Comparison of ENCODE assay signal across 9 cellular contexts in the genomic region with DNA sequence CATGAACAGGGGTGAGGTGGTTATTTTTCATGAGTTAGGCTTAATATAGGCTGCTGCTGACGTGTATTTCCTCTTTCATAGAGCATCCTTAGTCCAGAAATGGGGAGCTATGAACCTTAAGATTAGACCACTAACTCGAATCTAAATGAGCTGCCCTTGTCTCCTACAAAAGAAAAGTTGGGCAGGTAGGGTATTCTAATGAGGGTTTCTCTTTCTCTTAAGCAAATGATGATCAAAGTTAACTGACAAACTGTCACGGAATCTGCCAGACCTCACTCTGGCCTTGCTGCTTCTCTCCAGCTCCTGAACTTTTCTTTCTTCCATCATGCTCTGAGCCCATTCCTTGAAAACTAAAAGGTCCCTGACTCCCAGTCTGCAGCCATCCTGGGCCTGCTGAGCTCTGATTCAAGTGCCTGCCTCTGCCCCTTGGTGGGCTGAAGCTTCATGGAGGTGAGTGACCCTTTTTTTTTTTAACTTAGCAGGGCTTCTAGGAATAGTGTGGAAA. TPM values are rescaled to one million over a fixed set of nuclear protein-coding genes. Genes with fewer than 3 reads are reported as not detected.
A peak's percentile ranks its signal among the peaks of the same experiment; 100 is the strongest.
DNase-seq lines count a peak whose midpoint lies in the region; ATAC-seq and TF ChIP-seq lines count a peak whose summit lies in the region.
"Had no signal": no experiment of that assay in that cellular context is flagged by ENCODE, and none has a peak within 500 bp of the region (broad histone marks: within the 10 kb centered on the region; RNA-seq: fewer than 3 reads in every experiment).

A gene with protein sequence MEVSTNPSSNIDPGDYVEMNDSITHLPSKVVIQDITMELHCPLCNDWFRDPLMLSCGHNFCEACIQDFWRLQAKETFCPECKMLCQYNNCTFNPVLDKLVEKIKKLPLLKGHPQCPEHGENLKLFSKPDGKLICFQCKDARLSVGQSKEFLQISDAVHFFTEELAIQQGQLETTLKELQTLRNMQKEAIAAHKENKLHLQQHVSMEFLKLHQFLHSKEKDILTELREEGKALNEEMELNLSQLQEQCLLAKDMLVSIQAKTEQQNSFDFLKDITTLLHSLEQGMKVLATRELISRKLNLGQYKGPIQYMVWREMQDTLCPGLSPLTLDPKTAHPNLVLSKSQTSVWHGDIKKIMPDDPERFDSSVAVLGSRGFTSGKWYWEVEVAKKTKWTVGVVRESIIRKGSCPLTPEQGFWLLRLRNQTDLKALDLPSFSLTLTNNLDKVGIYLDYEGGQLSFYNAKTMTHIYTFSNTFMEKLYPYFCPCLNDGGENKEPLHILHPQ (plus strand): TSS at position 268 of the 505 bp plus-strand sequence. CDS start 177 bp downstream, at position 445.

- POLR2A ChIA-PET in activated CD8-positive, alpha-beta memory T cell treated with anti-CD3 and anti-CD28 coated beads for 36 hours (lab: Charles Lee) = interaction anchor here (2.4 to 14.1 kb wide), 4 partner anchors 9 to 76 kb away, joined by 6 to 429 read pairs (median 47); a partner anchor contains a TSS
- POLR2A ChIA-PET in activated CD8-positive, alpha-beta T cell treated with anti-CD3 and anti-CD28 coated beads for 36 hours (lab: Charles Lee) = interaction anchor here (0.8 to 37.9 kb wide), 5 partner anchors 9 to 140 kb away, joined by 3 to 1862 read pairs (median 4); a partner anchor contains a TSS

- TF ChIP-seq POLR2A in right lobe of liver (IDR thresholded peaks at IDR 0.05) = no peak

- intact Hi-C loops in activated CD8-positive, alpha-beta T cell treated with anti-CD3 and anti-CD28 coated beads for 36 hours (cut with micrococcal nuclease) = loop anchor here (5.0 kb wide), 2 partner anchors 144 to 159 kb away; no protein-coding TSS in a partner anchor
- intact Hi-C loops in right lobe of liver (cut with DNase I) = loop anchor here (10.0 kb wide), 1 partner anchor 72 kb away; a partner anchor contains a TSS
- intact Hi-C loops in tibial artery (cut with DNase I; ENCODE audit: low total_unique reads) = loop anchor here (5.0 kb wide), 1 partner anchor 74 kb away; a partner anchor contains a TSS

- WGBS in right lobe of liver (ENCODE audit: insufficient coverage, low coverage, low lambda C conversion rate, missing lambda C conversion rate) = 71% methylated on average over 3 of the region's 3 CpGs

- H3K4me1 Mint-ChIP-seq in activated CD8-positive, alpha-beta T cell treated with anti-CD3 and anti-CD28 coated beads for 36 hours (ENCODE audit: low read depth) = peaks cover 67% of the 10 kb centered on the region

- H3K4me3 ChIP-seq in right lobe of liver = no peak within 1 kb of the TSS
- no peak within 1 kb of the TSS for H3K4me3 ChIP-seq in tibial artery

- TF ChIP-seq CTCF in activated CD8-positive, alpha-beta T cell treated with anti-CD3 and anti-CD28 coated beads for 36 hours (IDR thresholded peaks at IDR 0.05) = no peak
- TF ChIP-seq CTCF in right lobe of liver (IDR thresholded peaks at IDR 0.05) (no peak), tibial artery (IDR thresholded peaks at IDR 0.05) (no peak)

- H3K9me3 ChIP-seq in right lobe of liver (no peaks in the 10 kb centered on the region), tibial artery (no peaks in the 10 kb centered on the region)

- no peaks in the 10 kb centered on the region for H3K27me3 Mint-ChIP-seq in activated CD8-positive, alpha-beta T cell treated with anti-CD3 and anti-CD28 coated beads for 36 hours

- ATAC-seq in activated CD8-positive, alpha-beta T cell treated with anti-CD3 and anti-CD28 coated beads for 36 hours = peak; percentile 35
- ATAC-seq in right lobe of liver = peak in 2 of 4 donors; percentile 9 to 26
- no peak for ATAC-seq in GM21825 (IDR thresholded peaks at IDR 0.05; ENCODE audit: unreplicated experiment)

- H3K27me3 ChIP-seq in right lobe of liver (no peaks in the 10 kb centered on the region), tibial artery (no peaks in the 10 kb centered on the region)

- CTCF ChIA-PET in activated CD8-positive, alpha-beta memory T cell treated with anti-CD3 and anti-CD28 coated beads for 36 hours (lab: Charles Lee) = interaction anchor here (0.8 to 14.0 kb wide), 12 partner anchors 7 to 157 kb away, joined by 3 to 168 read pairs (median 11); a partner anchor contains a TSS
- CTCF ChIA-PET in activated CD8-positive, alpha-beta T cell treated with anti-CD3 and anti-CD28 coated beads for 36 hours (lab: Charles Lee) = interaction anchor here (0.7 to 16.4 kb wide), 19 partner anchors 8 to 191 kb away, joined by 3 to 333 read pairs (median 7); a partner anchor contains a TSS

- H3K9me3 Mint-ChIP-seq in activated CD8-positive, alpha-beta T cell treated with anti-CD3 and anti-CD28 coated beads for 36 hours = no peaks in the 10 kb centered on the region

- no peaks in the 10 kb centered on the region for H3K4me1 ChIP-seq in right lobe of liver
- H3K4me1 ChIP-seq in tibial artery = peaks cover 0 to 15% (median 5%) of the 10 kb centered on the region in 4 donors

- no peak for DNase-seq in activated CD8-positive, alpha-beta memory T cell treated with anti-CD3 and anti-CD28 coated beads, Interleukin-2, amount 50 U/mL, for 48 hours
- no peak for DNase-seq in activated CD8-positive, alpha-beta T cell treated with anti-CD3 and anti-CD28 coated beads for 36 hours
- DNase-seq in right lobe of liver (no peak), tibial artery (no peak), NOMO-1 treated with dmso at 0.1 percent for 144 hours (lab: John Stamatoyannopoulos, UW; ENCODE audit: unreplicated experiment) (no peak), NCI-H526 (lab: John Stamatoyannopoulos, UW) (no peak)

- peak within 1 kb of the TSS; percentile 80 for H3K4me3 Mint-ChIP-seq in activated CD8-positive, alpha-beta T cell treated with anti-CD3 and anti-CD28 coated beads for 36 hours

- peaks cover 31% of the 10 kb centered on the region for H3K36me3 Mint-ChIP-seq in activated CD8-positive, alpha-beta T cell treated with anti-CD3 and anti-CD28 coated beads for 36 hours (ENCODE audit: low read depth)

- peak within 1 kb of the TSS; percentile 4 to 48 (median 31) for H3K27ac ChIP-seq in right lobe of liver
- peak within 1 kb of the TSS; percentile 66 to 71 for H3K27ac ChIP-seq in tibial artery
- H3K27ac ChIP-seq: epithelial cell of prostate had no signal

- peak within 1 kb of the TSS; percentile 100 for H3K27ac Mint-ChIP-seq in activated CD8-positive, alpha-beta T cell treated with anti-CD3 and anti-CD28 coated beads for 36 hours

- H3K36me3 ChIP-seq in right lobe of liver = no peaks in the 10 kb centered on the region
- no peaks in the 10 kb centered on the region for H3K36me3 ChIP-seq in tibial artery

RNA-seq across cellular contexts. Expression of the gene that starts here (rescaled TPM):
- 10 to 100 TPM; 60.9 to 62.5 TPM for total RNA-seq in activated CD8-positive, alpha-beta memory T cell treated with anti-CD3 and anti-CD28 coated beads for 36 hours
- 10 to 100 TPM; 59.8 to 63.5 TPM for total RNA-seq in activated CD8-positive, alpha-beta T cell treated with anti-CD3 and anti-CD28 coated beads for 36 hours
- total RNA-seq in right lobe of liver = 10 to 100 TPM in 1 of 6 experiments, 1 to 10 TPM in 5; 3.8 to 16.9 (median 6.5) TPM
